26 cellular contexts compared by ENCODE assay signal in the genomic region with DNA sequence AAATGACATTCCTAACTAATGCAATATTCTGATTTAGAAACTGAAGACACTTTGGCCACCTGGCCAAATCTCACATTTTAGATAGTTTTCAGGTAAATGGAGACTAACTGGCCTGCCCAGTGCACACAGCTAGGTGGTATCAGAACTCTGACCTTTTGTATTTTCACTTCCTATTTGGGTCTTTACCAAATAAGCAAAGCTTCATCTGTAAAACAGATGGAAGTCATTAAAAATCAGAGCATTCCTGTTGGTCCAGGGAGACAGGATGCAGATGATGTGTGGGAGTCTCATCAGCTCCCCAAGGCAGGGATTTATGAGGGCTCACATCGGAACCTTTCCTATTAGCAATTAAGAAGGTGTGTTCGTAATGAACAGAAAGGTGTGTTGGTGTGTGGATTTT. TPM values are rescaled to one million over a fixed set of nuclear protein-coding genes. Genes with fewer than 3 reads are reported as not detected.
DNase-seq lines count a peak whose midpoint lies in the region; ATAC-seq and TF ChIP-seq lines count a peak whose summit lies in the region.
"Had no signal": no experiment of that assay in that cellular context is flagged by ENCODE, and none has a peak within 500 bp of the region (broad histone marks: within the 10 kb centered on the region; RNA-seq: fewer than 3 reads in every experiment).

No MANE protein-coding gene starts in this region.

- TF ChIP-seq EP300 in esophagus muscularis mucosa (IDR thresholded peaks at IDR 0.05): no peak

- H3K27ac ChIP-seq in esophagus muscularis mucosa (replicated peaks in 1 of 4): peak overlapping the region; percentile 57 to 71 (median 64)
- peak overlapping the region; percentile 5 for H3K27ac ChIP-seq in skeletal muscle tissue (ENCODE audit: low read depth, low read length)
- no peak overlapping the region for H3K27ac ChIP-seq in CD8-positive, alpha-beta memory T cell (ENCODE audit: low read depth, low read length)
- H3K27ac ChIP-seq: pancreas, SK-N-MC had no signal

- TF ChIP-seq CTCF in HFFc6 (IDR thresholded peaks at IDR 0.05) (no peak), esophagus muscularis mucosa (IDR thresholded peaks at IDR 0.05) (no peak)

- H3K27ac Mint-ChIP-seq in HFFc6: peak overlapping the region; percentile 62
- peak overlapping the region in 3 of 8 donors; percentile 48 to 94 (median 64) for H3K27ac Mint-ChIP-seq in CD8-positive, alpha-beta memory T cell
- H3K27ac Mint-ChIP-seq: activated B cell treated with CpG ODN at 0.5 μM for 24 hours; activated naive CD8-positive, alpha-beta T cell treated with anti-CD3 and anti-CD28 coated beads, Interleukin-2, amount 50 U/mL, for 24 hours; B cell; GM23338; natural killer cell had no signal

- intact Hi-C loops in esophagus muscularis mucosa (cut with DNase I): no loop called here

- H3K36me3 ChIP-seq in esophagus muscularis mucosa (no peaks in the 10 kb centered on the region), skeletal muscle tissue (ENCODE audit: control insufficient read depth in 3 of 3, insufficient read depth in 3 of 3, low read length in 3 of 3) (no peaks in the 10 kb centered on the region)
- no peaks in the 10 kb centered on the region for H3K36me3 ChIP-seq in CD8-positive, alpha-beta memory T cell (ENCODE audit: insufficient read depth, low read length)
- H3K36me3 ChIP-seq: MG63, pancreas, tibial artery had no signal

- H3K4me3 Mint-ChIP-seq in HFFc6: no peak overlapping the region
- no peak overlapping the region for H3K4me3 Mint-ChIP-seq in CD8-positive, alpha-beta memory T cell
- H3K4me3 Mint-ChIP-seq: activated B cell treated with CpG ODN at 0.5 μM for 24 hours; activated naive CD8-positive, alpha-beta T cell treated with anti-CD3 and anti-CD28 coated beads, Interleukin-2, amount 50 U/mL, for 24 hours; B cell; brain; GM23338; natural killer cell had no signal

- no peaks in the 10 kb centered on the region for H3K27me3 Mint-ChIP-seq in HFFc6 (ENCODE audit: insufficient read depth)
- no peaks in the 10 kb centered on the region for H3K27me3 Mint-ChIP-seq in CD8-positive, alpha-beta memory T cell
- H3K27me3 Mint-ChIP-seq: activated B cell treated with CpG ODN at 0.5 μM for 24 hours, B cell had no signal

- no peak for TF ChIP-seq POLR2A in esophagus muscularis mucosa (IDR thresholded peaks at IDR 0.05; ENCODE audit: low read depth)

- H3K4me3 ChIP-seq in esophagus muscularis mucosa (no peak overlapping the region), skeletal muscle tissue (ENCODE audit: low read length in 3 of 3) (no peak overlapping the region)
- no peak overlapping the region for H3K4me3 ChIP-seq in CD8-positive, alpha-beta memory T cell (ENCODE audit: low read length)
- H3K4me3 ChIP-seq: coronary artery, GM23338, MG63, pancreas, SK-N-MC, tibial artery had no signal

- H3K9ac ChIP-seq in skeletal muscle tissue (ENCODE audit: low read depth in 1 of 3, low read length in 3 of 3): no peak overlapping the region

- H3K36me3 Mint-ChIP-seq in HFFc6 (ENCODE audit: low read depth): no peaks in the 10 kb centered on the region
- no peaks in the 10 kb centered on the region for H3K36me3 Mint-ChIP-seq in CD8-positive, alpha-beta memory T cell
- H3K36me3 Mint-ChIP-seq: brain, natural killer cell had no signal

- H3K4me1 ChIP-seq in esophagus muscularis mucosa (peaks cover 70 to 98% (median 94%) of the 10 kb centered on the region in 4 donors), skeletal muscle tissue (ENCODE audit: control insufficient read depth in 3 of 3, insufficient read depth in 3 of 3, low read length in 3 of 3) (peaks cover 35 to 47% (median 44%) of the 10 kb centered on the region in 3 donors)
- peaks cover 18% of the 10 kb centered on the region for H3K4me1 ChIP-seq in CD8-positive, alpha-beta memory T cell (ENCODE audit: insufficient read depth, low read length)

- H3K4me1 Mint-ChIP-seq in HFFc6 (ENCODE audit: low read depth): peaks cover 86% of the 10 kb centered on the region
- H3K4me1 Mint-ChIP-seq in CD8-positive, alpha-beta memory T cell: peaks cover 48 to 55% (median 54%) of the 10 kb centered on the region in 3 donors
- H3K4me1 Mint-ChIP-seq: activated B cell treated with CpG ODN at 0.5 μM for 24 hours, B cell had no signal

- no peak for ATAC-seq in HG03432 (IDR thresholded peaks at IDR 0.05; ENCODE audit: unreplicated experiment)
- ATAC-seq: activated naive CD8-positive, alpha-beta T cell treated with anti-CD3 and anti-CD28 coated beads, Interleukin-2, amount 50 U/mL, for 24 hours; GM23338; natural killer cell; stimulated activated naive CD8-positive, alpha-beta T cell treated with anti-CD3 and anti-CD28 coated beads, Interleukin-15, Interleukin-2, amounts not matched to agents 100 U/mL and 50 U/mL, for 24 hours had no signal

- H3K27me3 ChIP-seq in esophagus muscularis mucosa (no peaks in the 10 kb centered on the region), skeletal muscle tissue (ENCODE audit: control insufficient read depth in 3 of 3, insufficient read depth in 3 of 3, low read length in 3 of 3) (no peaks in the 10 kb centered on the region)
- H3K27me3 ChIP-seq in CD8-positive, alpha-beta memory T cell (ENCODE audit: insufficient read depth, low read length, poor library complexity, severe bottlenecking): no peaks in the 10 kb centered on the region
- H3K27me3 ChIP-seq: MG63, pancreas, tibial artery had no signal

- POLR2A ChIA-PET in CD8-positive, alpha-beta memory T cell (lab: Charles Lee): no interaction called here

- CTCF ChIA-PET in CD8-positive, alpha-beta memory T cell (lab: Charles Lee): interaction anchor here (0.8 kb wide), 1 partner anchor 78 kb away, joined by 3 read pairs; no protein-coding TSS in a partner anchor

- 68% methylated on average over 2 of the region's 2 CpGs for WGBS in esophagus muscularis mucosa

- no peaks in the 10 kb centered on the region for H3K9me3 Mint-ChIP-seq in HFFc6
- no peaks in the 10 kb centered on the region for H3K9me3 Mint-ChIP-seq in CD8-positive, alpha-beta memory T cell
- H3K9me3 Mint-ChIP-seq: activated B cell treated with CpG ODN at 0.5 μM for 24 hours; activated naive CD8-positive, alpha-beta T cell treated with anti-CD3 and anti-CD28 coated beads, Interleukin-2, amount 50 U/mL, for 24 hours; brain; GM23338; natural killer cell had no signal

- H3K9me3 ChIP-seq in esophagus muscularis mucosa (no peaks in the 10 kb centered on the region), skeletal muscle tissue (ENCODE audit: control insufficient read depth in 3 of 3, low read length in 3 of 3) (no peaks in the 10 kb centered on the region)
- H3K9me3 ChIP-seq in CD8-positive, alpha-beta memory T cell (ENCODE audit: low read length): no peaks in the 10 kb centered on the region
- H3K9me3 ChIP-seq: MG63, pancreas, tibial artery had no signal

- DNase-seq in EH (ENCODE audit: low read depth) (peak; percentile 68), HFFc6 (no peak), esophagus muscularis mucosa (ENCODE audit: extremely low spot score) (no peak), anterior cingulate cortex (lab: John Stamatoyannopoulos, UW) (no peak)
- no peak for DNase-seq in CD8-positive, alpha-beta memory T cell
- DNase-seq: activated B cell treated with CpG ODN at 0.5 μM for 24 hours; activated CD4-positive, alpha-beta T cell treated with anti-CD3 and anti-CD28 coated beads, Interleukin-2, amount 50 U/mL, for 48 hours; activated effector memory CD4-positive, alpha-beta T cell treated with anti-CD3 and anti-CD28 coated beads, Interleukin-2, amount 50 U/mL, for 16 hours; activated naive CD8-positive, alpha-beta T cell treated with anti-CD3 and anti-CD28 coated beads, Interleukin-2, amount 50 U/mL, for 24 hours; MG63; natural killer cell; NCI-H146; NCI-H2227 treated with DMSO at 0.1 percent for 48 hours; NCI-H774; pancreas; stimulated activated CD4-positive, alpha-beta T cell treated with anti-CD3 and anti-CD28 coated beads, Interleukin-2, amount 100 ng/mL, for 24 hours; stimulated activated naive CD8-positive, alpha-beta T cell treated with anti-CD3 and anti-CD28 coated beads, Interleukin-15, Interleukin-2, amounts not matched to agents 100 U/mL and 50 U/mL, for 24 hours; T-helper 9 cell; tibial artery had no signal

RNA-seq across cellular contexts. Expression of gene ARHGAP10, which starts 57.7 kb away (rescaled TPM):
- 10 to 100 TPM; 31.1 to 37.1 (median 32.3) TPM for total RNA-seq in HFFc6 (2021; fragmentation: NEBNext Ultra II Directional; extraction: Animal tissue kit (Norgen Biotek cat#: 25700))
- total RNA-seq in esophagus muscularis mucosa (100 to 1,000 TPM; 186 to 296 (median 192) TPM), skeletal muscle tissue (88.7 TPM)
- total RNA-seq in CD8-positive, alpha-beta memory T cell: 1 to 10 TPM; 8.6 to 9.7 TPM
- polyA plus RNA-seq in CD8-positive, alpha-beta memory T cell: 14.0 TPM
